ENCODE assay signal across 8 cellular contexts in the genomic region with DNA sequence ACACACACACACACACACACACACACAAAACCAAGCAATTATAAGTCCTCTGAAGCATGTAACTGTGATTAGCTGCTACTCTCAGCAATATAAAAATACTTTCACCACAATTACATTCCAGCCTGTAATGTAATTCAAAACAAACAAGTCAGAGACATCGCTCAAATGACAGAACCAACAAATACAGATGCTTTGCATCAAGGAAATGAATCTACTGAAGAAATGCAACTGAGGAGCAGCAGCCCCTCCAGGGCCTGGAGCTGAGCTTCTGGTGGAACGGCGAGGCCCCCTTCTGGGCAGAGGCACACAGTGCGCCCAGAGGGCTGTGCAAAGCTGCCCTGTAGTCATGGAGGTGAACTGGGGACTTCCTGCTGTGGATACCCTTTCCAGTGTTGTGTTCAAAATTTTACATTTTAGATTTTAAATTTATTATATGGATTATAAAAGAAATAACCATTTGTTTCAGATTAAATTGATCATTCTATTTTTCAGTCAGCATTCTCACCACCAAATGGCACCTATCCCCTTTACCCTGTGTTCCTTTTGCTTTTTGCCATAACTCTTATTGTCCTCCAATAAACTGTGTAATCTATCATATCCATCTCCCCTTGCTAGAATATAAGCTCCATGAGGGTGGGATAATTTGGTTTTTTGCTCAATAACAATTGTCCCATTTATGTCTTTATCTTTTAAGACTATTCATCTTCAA. TPM values are rescaled to one million over a fixed set of nuclear protein-coding genes. Genes with fewer than 3 reads are reported as not detected.
DNase-seq lines count a peak whose midpoint lies in the region; FAIRE-seq and TF ChIP-seq lines count a peak whose summit lies in the region.

No MANE protein-coding gene starts in this region.

- H3K36me3 ChIP-seq in GM06990 (ENCODE audit: control insufficient read depth, insufficient read depth, low read length): no peaks in the 10 kb centered on the region; the same call in 1 of the 2 replicates
- no peaks in the 10 kb centered on the region for H3K36me3 ChIP-seq in vagina

- FAIRE-seq in H54 (lab: Jason Lieb, UNC): peak; percentile 77

- DNase-seq in GM06990 (ENCODE audit: extremely low read depth, insufficient read length): peak; percentile 72
- peak; percentile 32 for DNase-seq in H54 (ENCODE audit: insufficient read length, low spot score)
- DNase-seq in SK-N-DZ (ENCODE audit: low spot score): peak; percentile 55
- peak; percentile 25 to 65 (median 44) for DNase-seq in activated naive CD4-positive, alpha-beta T cell (lab: John Stamatoyannopoulos, UW)
- peak; percentile 82 for DNase-seq in glomerular visceral epithelial cell (ENCODE audit: extremely low spot score)
- peak; percentile 64 to 98 (median 77) for DNase-seq in posterior cingulate gyrus
- no peak for DNase-seq in vagina (ENCODE audit: extremely low spot score in 2 of 2)

- TF ChIP-seq POLR2A in H54 (IDR thresholded peaks at IDR 0.05; ENCODE audit: low read depth, low read length) (no peak), vagina (IDR thresholded peaks at IDR 0.05) (no peak)

- no peaks in the 10 kb centered on the region for H3K9me3 ChIP-seq in vagina

- H3K27me3 ChIP-seq in GM06990 (replicated peaks; ENCODE audit: control insufficient read depth, insufficient read depth, low read length) (no peaks in the 10 kb centered on the region), vagina (no peaks in the 10 kb centered on the region)

- no peaks in the 10 kb centered on the region for H3K4me1 ChIP-seq in vagina

- no peak overlapping the region for H3K27ac ChIP-seq in vagina

- TF ChIP-seq CTCF in GM06990 (IDR thresholded peaks at IDR 0.05; ENCODE audit: insufficient read depth, low read length, poor library complexity, severe bottlenecking) (peak; percentile 98), LNCAP (IDR thresholded peaks at IDR 0.05) (peak; percentile 97), vagina (IDR thresholded peaks at IDR 0.05) (peak; percentile 76 to 86 (median 85))

- H3K4me3 ChIP-seq in GM06990 (replicated peaks; ENCODE audit: low read depth, low read length): no peak overlapping the region
- no peak overlapping the region for H3K4me3 ChIP-seq in vagina

- intact Hi-C loops in posterior cingulate gyrus (cut with DNase I): loop anchor here (2.0 to 5.0 kb wide), 2 partner anchors 870 to 952 kb away; no protein-coding TSS in a partner anchor
- intact Hi-C loops in vagina (cut with DNase I): loop anchor here (5.0 kb wide), 1 partner anchor 730 kb away; no protein-coding TSS in a partner anchor

RNA-seq across cellular contexts. Expression of gene ADAT2, which starts 23.2 kb away (rescaled TPM):
- 12.6 and 13.6 TPM in 2 replicates for polyA plus RNA-seq in SK-N-DZ (2014; cell fraction: cytosol; rRNA removed)
- 18.8 and 26.1 TPM in 2 replicates for polyA plus RNA-seq in SK-N-DZ (2014; cell fraction: nucleus; rRNA removed)
- 5.9 TPM for total RNA-seq in vagina

RNA-seq across cellular contexts. Expression of gene PEX3, which starts 23.3 kb away (rescaled TPM):
- polyA plus RNA-seq in SK-N-DZ (2014; cell fraction: cytosol; rRNA removed): 14.8 and 16.5 TPM in 2 replicates
- 16.6 and 16.9 TPM in 2 replicates for polyA plus RNA-seq in SK-N-DZ (2014; cell fraction: nucleus; rRNA removed)
- 17.4 TPM for total RNA-seq in vagina

Comparison
In these comparisons a context has a peak if more than half of its experiments do, and no peak if none do; other contexts are left out.
1. DNase-seq: peak in GM06990 (single experiment), H54 (single experiment), SK-N-DZ (single experiment), activated naive CD4-positive, alpha-beta T cell (4 of 4), glomerular visceral epithelial cell (single experiment) and posterior cingulate gyrus (10 of 10); none in vagina (0 of 2).
2. Peak in every context shown above with its lines, with median percentiles within 50 percentile points of each other: CTCF ChIP-seq.